Comparison of ENCODE assay signal across 27 cellular contexts in the genomic region with DNA sequence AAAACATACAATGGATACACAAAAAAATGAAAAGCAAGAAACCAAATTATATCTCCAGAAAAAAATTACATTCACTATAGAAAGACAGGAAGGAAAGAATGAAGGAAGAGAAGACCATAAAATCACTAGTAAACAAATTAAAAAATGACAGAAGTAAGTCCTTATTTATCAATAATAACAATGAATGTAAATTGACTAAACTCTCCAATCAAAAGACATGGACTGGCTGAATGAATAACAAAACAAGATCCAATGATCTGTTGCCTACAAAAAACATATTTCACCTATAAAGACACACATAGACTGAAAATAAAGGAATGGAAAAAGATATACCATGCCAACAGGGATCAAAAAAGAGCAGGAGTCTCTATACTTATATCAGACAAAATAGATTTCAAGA.
"Had no signal": no experiment of that assay in that cellular context is flagged by ENCODE, and none has a peak within 500 bp of the region (broad histone marks: within the 10 kb centered on the region; RNA-seq: fewer than 3 reads in every experiment).

No MANE protein-coding gene starts in this region.

- ATAC-seq: effector memory CD8-positive, alpha-beta T cell; esophagus mucosa; foreskin keratinocyte; gastrocnemius medialis; gastroesophageal sphincter; heart left ventricle; heart right ventricle had no signal

- FAIRE-seq: endometrium, endothelial cell of umbilical vein, frontal cortex had no signal

- H3K36me3 ChIP-seq: colonic mucosa, esophagus muscularis mucosa, esophagus squamous epithelium, gastrocnemius medialis, gastroesophageal sphincter, heart left ventricle, heart right ventricle had no signal

- H3K27me3 ChIP-seq: colonic mucosa, esophagus muscularis mucosa, esophagus squamous epithelium, foreskin keratinocyte, gastrocnemius medialis, gastroesophageal sphincter, heart left ventricle had no signal

- H3K4me1 ChIP-seq: colonic mucosa, esophagus muscularis mucosa, esophagus squamous epithelium, foreskin keratinocyte, gastrocnemius medialis, gastroesophageal sphincter, heart left ventricle, heart right ventricle had no signal

- H3K27ac ChIP-seq: colonic mucosa, coronary artery, dorsolateral prefrontal cortex, epithelial cell of prostate, esophagus muscularis mucosa, esophagus squamous epithelium, foreskin keratinocyte, gastrocnemius medialis, gastroesophageal sphincter, heart left ventricle, heart right ventricle had no signal

- H3K4me3 ChIP-seq: colonic mucosa, coronary artery, dorsolateral prefrontal cortex, esophagus muscularis mucosa, esophagus squamous epithelium, gastrocnemius medialis, gastroesophageal sphincter, heart left ventricle, heart right ventricle had no signal

- H3K9me3 ChIP-seq: colonic mucosa, esophagus muscularis mucosa, gastrocnemius medialis, gastroesophageal sphincter had no signal

- DNase-seq: colonic mucosa; cortex of kidney; dermis blood vessel endothelial cell; dorsolateral prefrontal cortex; effector CD4-positive, alpha-beta T cell; effector CD8-positive, alpha-beta T cell; effector memory CD4-positive, alpha-beta T cell; effector memory CD8-positive, alpha-beta T cell; endodermal cell; erythroblast; esophagus squamous epithelium; foreskin fibroblast; foreskin keratinocyte; foreskin melanocyte; gastrocnemius medialis; glutamatergic neuron; head of caudate nucleus; heart left ventricle; heart right ventricle had no signal
